ENCODE assay signal across 20 cellular contexts in the genomic region with DNA sequence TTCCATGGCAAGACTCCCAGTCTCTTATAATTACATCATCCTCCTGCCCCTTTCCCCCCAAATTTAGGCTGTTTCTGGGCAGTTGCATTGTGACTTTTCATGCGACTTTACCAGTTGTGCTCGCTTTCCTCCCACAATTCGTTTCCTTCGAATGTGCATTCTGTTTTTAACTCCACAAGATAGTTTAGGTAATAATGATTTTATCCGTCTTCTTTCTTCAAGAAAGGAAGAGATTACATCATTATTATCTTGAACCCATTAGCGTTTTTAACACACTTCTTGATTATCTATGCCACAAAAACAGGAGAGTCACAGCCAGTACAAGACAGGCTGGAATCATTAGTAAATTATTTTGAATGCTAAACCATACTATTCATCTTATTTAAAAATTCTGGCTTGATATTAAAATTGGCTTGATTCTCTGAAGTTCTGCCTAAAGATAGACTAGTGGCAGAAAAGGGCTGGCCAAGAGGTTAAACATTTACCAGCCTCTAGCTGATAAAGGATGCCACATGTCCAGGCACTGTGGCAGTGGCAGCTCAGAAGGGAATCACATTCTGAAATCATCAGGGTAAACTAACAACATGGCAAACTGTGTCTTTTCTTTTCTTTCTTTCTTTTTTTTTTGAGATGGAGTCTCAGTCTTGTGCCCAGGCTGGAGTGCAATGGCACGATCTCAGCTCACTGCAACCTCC. TPM values are rescaled to one million over a fixed set of nuclear protein-coding genes. Genes with fewer than 3 reads are reported as not detected.
DNase-seq lines count a peak whose midpoint lies in the region; ATAC-seq, FAIRE-seq and TF ChIP-seq lines count a peak whose summit lies in the region.
"Had no signal": no experiment of that assay in that cellular context is flagged by ENCODE, and none has a peak within 500 bp of the region (broad histone marks: within the 10 kb centered on the region; RNA-seq: fewer than 3 reads in every experiment).

No MANE protein-coding gene starts in this region.

- H3F3A ChIP-seq in GM23338 (replicated peaks; ENCODE audit: low read depth): no peaks in the 10 kb centered on the region

- 51 to 58% methylated on average over 7 of the region's 7 CpGs for WGBS in body of pancreas, 2 donors
- WGBS in pancreas, 2 donors: 52 to 57% methylated on average over 7 of the region's 7 CpGs

- no peak for DNase-seq in GM23338 (ENCODE audit: low spot score)
- DNase-seq in body of pancreas: peak in 3 of 4 donors; percentile 18 to 48 (median 39)
- no peak for DNase-seq in left lobe of liver (ENCODE audit: low spot score)
- peak in 1 of 6 donors; percentile 48 for DNase-seq in pancreas
- DNase-seq in NCI-H1694 treated with DMSO at 0.1 percent for 48 hours (lab: John Stamatoyannopoulos, UW): no peak
- no peak for DNase-seq in NCI-H226
- DNase-seq: 8988T; C1 segment of cervical spinal cord; Calu3; CD4-positive, alpha-beta memory T cell; COR-L47; DMS53; DMS79 treated with DMSO at 0.1 percent for 48 hours; GF-D8 had no signal

- H3K4me1 ChIP-seq in GM23338 (ENCODE audit: insufficient read depth): no peaks in the 10 kb centered on the region
- peaks cover 17% of the 10 kb centered on the region for H3K4me1 ChIP-seq in body of pancreas
- H3K4me1 ChIP-seq in pancreas: peaks cover 5 to 8% (median 7%) of the 10 kb centered on the region in 3 donors
- H3K4me1 ChIP-seq: HAP-1 had no signal

- H3K27me3 ChIP-seq in GM23338 (ENCODE audit: insufficient read depth): no peaks in the 10 kb centered on the region
- H3K27me3 ChIP-seq in body of pancreas: no peaks in the 10 kb centered on the region
- H3K27me3 ChIP-seq in pancreas: no peaks in the 10 kb centered on the region

- no peak for FAIRE-seq in pancreas (lab: Jason Lieb, UNC)
- FAIRE-seq: GM12891, GM18507, H54 had no signal

- H3K36me3 ChIP-seq in GM23338 (ENCODE audit: insufficient read depth) (no peaks in the 10 kb centered on the region), body of pancreas (replicated peaks in 1 of 2; ENCODE audit: insufficient read depth in 1 of 2, low read depth in 2 of 2) (no peaks in the 10 kb centered on the region), pancreas (peaks cover 0 to 4% (median 0%) of the 10 kb centered on the region in 3 donors)
- H3K36me3 ChIP-seq: HAP-1 had no signal

- H4K20me1 ChIP-seq in GM23338 (replicated peaks; ENCODE audit: insufficient read depth): no peaks in the 10 kb centered on the region

- intact Hi-C loops in body of pancreas (cut with DNase I): no loop called here
- intact Hi-C loops in pancreas (cut with DNase I): no loop called here

- H3K4me1 Mint-ChIP-seq in GM23338: peaks cover 5% of the 10 kb centered on the region; the same call in 2 of the 3 replicates
- H3K4me1 Mint-ChIP-seq: CD4-positive, alpha-beta memory T cell had no signal

- H2AFZ ChIP-seq in GM23338: peak overlapping the region; percentile 84; the same call in 1 of the 2 replicates

- TF ChIP-seq POLR2A in body of pancreas (IDR thresholded peaks at IDR 0.05): no peak

- H3K9me3 Mint-ChIP-seq in GM23338: no peaks in the 10 kb centered on the region
- H3K9me3 Mint-ChIP-seq: CD4-positive, alpha-beta memory T cell had no signal

- peaks cover 2% of the 10 kb centered on the region for H3K27me3 Mint-ChIP-seq in GM23338 (ENCODE audit: insufficient read depth, low read depth, poor library complexity)

- no peaks in the 10 kb centered on the region for H3K36me3 Mint-ChIP-seq in GM23338 (ENCODE audit: low read depth)
- H3K36me3 Mint-ChIP-seq: CD4-positive, alpha-beta memory T cell had no signal

- H3K9me3 ChIP-seq in body of pancreas: no peaks in the 10 kb centered on the region
- H3K9me3 ChIP-seq in pancreas: no peaks in the 10 kb centered on the region
- H3K9me3 ChIP-seq: HAP-1 had no signal

- H3K4me3 ChIP-seq in GM23338: no peak overlapping the region
- H3K4me3 ChIP-seq in body of pancreas: no peak overlapping the region
- no peak overlapping the region for H3K4me3 ChIP-seq in pancreas
- H3K4me3 ChIP-seq: HAP-1 had no signal

- no peak overlapping the region for H3K4me2 ChIP-seq in GM23338

- no peaks in the 10 kb centered on the region for H3K79me2 ChIP-seq in GM23338 (replicated peaks; ENCODE audit: insufficient read depth)

- TF ChIP-seq CTCF in GM23338 (conservative IDR thresholded peaks at IDR 0.05; ENCODE audit: low read depth in 2 of 2) (no peak), body of pancreas (IDR thresholded peaks at IDR 0.05) (peak in 1 of 7 experiments; percentile 8), pancreas (IDR thresholded peaks at IDR 0.05) (no peak)

- no peak for ATAC-seq in GM23338
- peak; percentile 64 for ATAC-seq in body of pancreas
- peak; percentile 67 for ATAC-seq in left lobe of liver
- ATAC-seq in pancreas: peak; percentile 69 to 97 (median 85)
- ATAC-seq in GM18870 (IDR thresholded peaks at IDR 0.05; ENCODE audit: unreplicated experiment): no peak

- no peaks in the 10 kb centered on the region for H3K9me2 ChIP-seq in GM23338 (ENCODE audit: insufficient read depth)

- H3K27ac ChIP-seq in GM23338 (ENCODE audit: low read depth) (no peak overlapping the region), body of pancreas (no peak overlapping the region), pancreas (no peak overlapping the region)

- H3K27ac Mint-ChIP-seq in GM23338: no peak overlapping the region
- H3K27ac Mint-ChIP-seq: CD4-positive, alpha-beta memory T cell had no signal

- H3K4me3 Mint-ChIP-seq in GM23338: no peak overlapping the region
- H3K4me3 Mint-ChIP-seq: CD4-positive, alpha-beta memory T cell had no signal

TF ChIP-seq in GM23338, 12 proteins besides CTCF, POLR2A, EP300 and RAD21 (continues in another document):
- TF ChIP-seq JUNB (IDR thresholded peaks at IDR 0.05; ENCODE audit: unreplicated experiment) (no peak), ZNF114 (CRISPR knock-in tag; IDR thresholded peaks at IDR 0.05) (no peak), EZH2phosphoT487 (IDR thresholded peaks at IDR 0.05; ENCODE audit: unreplicated experiment) (no peak), ZNF331 (CRISPR knock-in tag; IDR thresholded peaks at IDR 0.05; ENCODE audit: low read depth) (no peak), POLR2AphosphoS5 (IDR thresholded peaks at IDR 0.05; ENCODE audit: low read depth) (no peak)
- TF ChIP-seq, protein P1, sequence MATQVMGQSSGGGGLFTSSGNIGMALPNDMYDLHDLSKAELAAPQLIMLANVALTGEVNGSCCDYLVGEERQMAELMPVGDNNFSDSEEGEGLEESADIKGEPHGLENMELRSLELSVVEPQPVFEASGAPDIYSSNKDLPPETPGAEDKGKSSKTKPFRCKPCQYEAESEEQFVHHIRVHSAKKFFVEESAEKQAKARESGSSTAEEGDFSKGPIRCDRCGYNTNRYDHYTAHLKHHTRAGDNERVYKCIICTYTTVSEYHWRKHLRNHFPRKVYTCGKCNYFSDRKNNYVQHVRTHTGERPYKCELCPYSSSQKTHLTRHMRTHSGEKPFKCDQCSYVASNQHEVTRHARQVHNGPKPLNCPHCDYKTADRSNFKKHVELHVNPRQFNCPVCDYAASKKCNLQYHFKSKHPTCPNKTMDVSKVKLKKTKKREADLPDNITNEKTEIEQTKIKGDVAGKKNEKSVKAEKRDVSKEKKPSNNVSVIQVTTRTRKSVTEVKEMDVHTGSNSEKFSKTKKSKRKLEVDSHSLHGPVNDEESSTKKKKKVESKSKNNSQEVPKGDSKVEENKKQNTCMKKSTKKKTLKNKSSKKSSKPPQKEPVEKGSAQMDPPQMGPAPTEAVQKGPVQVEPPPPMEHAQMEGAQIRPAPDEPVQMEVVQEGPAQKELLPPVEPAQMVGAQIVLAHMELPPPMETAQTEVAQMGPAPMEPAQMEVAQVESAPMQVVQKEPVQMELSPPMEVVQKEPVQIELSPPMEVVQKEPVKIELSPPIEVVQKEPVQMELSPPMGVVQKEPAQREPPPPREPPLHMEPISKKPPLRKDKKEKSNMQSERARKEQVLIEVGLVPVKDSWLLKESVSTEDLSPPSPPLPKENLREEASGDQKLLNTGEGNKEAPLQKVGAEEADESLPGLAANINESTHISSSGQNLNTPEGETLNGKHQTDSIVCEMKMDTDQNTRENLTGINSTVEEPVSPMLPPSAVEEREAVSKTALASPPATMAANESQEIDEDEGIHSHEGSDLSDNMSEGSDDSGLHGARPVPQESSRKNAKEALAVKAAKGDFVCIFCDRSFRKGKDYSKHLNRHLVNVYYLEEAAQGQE (IDR thresholded peaks at IDR 0.05; ENCODE audit: unreplicated experiment): no peak

RNA-seq across cellular contexts. Expression of gene PLA2G12A, which starts 19.7 kb away (rescaled TPM):
- total RNA-seq in GM23338 (2014; rRNA removed; shearing (Covaris generic)): 20.9 and 30.8 TPM in 2 replicates
- 55.9 and 70.7 TPM in 2 replicates for polyA plus RNA-seq in GM23338 (2016; fragmentation: Nextera tagmentation; extraction: Ambion mirVana)
- total RNA-seq in body of pancreas: 10 to 100 TPM; 17.1 to 18.5 TPM
- total RNA-seq in left lobe of liver: 38.9 TPM
- total RNA-seq in pancreas: 10 to 100 TPM; 31.0 to 45.4 (median 34.6) TPM
- 10 to 100 TPM in 1 of 2 donors, 1 to 10 TPM in 1; 8.4 to 12.0 TPM for polyA plus RNA-seq in pancreas

RNA-seq across cellular contexts. Expression of gene CASP6, which starts 46.3 kb away (rescaled TPM):
- total RNA-seq in GM23338 (2014; rRNA removed; shearing (Covaris generic)): 30.5 and 42.3 TPM in 2 replicates
- polyA plus RNA-seq in GM23338 (2016; fragmentation: Nextera tagmentation; extraction: Ambion mirVana) (35.4 and 36.0 TPM in 2 replicates), pancreas (10 to 100 TPM in 1 of 2 donors, 1 to 10 TPM in 1; 9.8 to 14.8 TPM)
- total RNA-seq in body of pancreas (1 to 10 TPM; 8.6 to 9.6 TPM), left lobe of liver (16.5 TPM), pancreas (10 to 100 TPM in 3 of 6 donors, 1 to 10 TPM in 3; 6.4 to 18.6 (median 10.1) TPM)

RNA-seq across cellular contexts. Expression of gene CFI, which starts 52.3 kb away (rescaled TPM):
- total RNA-seq in GM23338 (2014; rRNA removed; shearing (Covaris generic)): not detected in 2 replicates
- not detected in 2 replicates for polyA plus RNA-seq in GM23338 (2016; fragmentation: Nextera tagmentation; extraction: Ambion mirVana)
- 10 to 100 TPM; 15.8 to 31.6 TPM for total RNA-seq in body of pancreas
- total RNA-seq in left lobe of liver: 426 TPM
- 10 to 100 TPM; 13.0 to 84.9 (median 25.8) TPM for total RNA-seq in pancreas
- polyA plus RNA-seq in pancreas: 10 to 100 TPM; 27.9 to 61.8 TPM
- total RNA-seq: CD4-positive, alpha-beta memory T cell; G401 had no signal
- polyA plus RNA-seq: CD4-positive, alpha-beta memory T cell had no signal

Comparison
In these comparisons a context has a peak if more than half of its experiments do, and no peak if none do; other contexts are left out.
1. ATAC-seq: peak in body of pancreas (single experiment), left lobe of liver (single experiment) and pancreas (4 of 4); none in GM23338 (single experiment) and GM18870 (single experiment).
2. DNase-seq: peak in body of pancreas (3 of 4); none in GM23338 (single experiment), left lobe of liver (single experiment), NCI-H1694 treated with DMSO at 0.1 percent for 48 hours (single experiment) and NCI-H226 (single experiment).
3. RNA of gene CFI, which starts 52.3 kb away (total RNA-seq): 426 TPM in left lobe of liver (single experiment), 13.0 to 84.9 TPM in pancreas and 15.8 to 31.6 TPM in body of pancreas; not detected in GM23338; every median in the first group is over 10 times any median in the second.